Comparison of ENCODE assay signal across 17 cellular contexts in genomic region chrX:149848855-149849254, GRCh38.
"Had no signal": no experiment of that assay in that cellular context is flagged by ENCODE, and none has a peak within 500 bp of the region (broad histone marks: within the 10 kb centered on the region; RNA-seq: fewer than 3 reads in every experiment).

No MANE protein-coding gene starts in this region.

- ATAC-seq: effector memory CD8-positive, alpha-beta T cell; foreskin keratinocyte; gastroesophageal sphincter; heart left ventricle; left cardiac atrium; left lung; left ventricle myocardium superior; lower lobe of right lung; mucosa of descending colon; naive thymus-derived CD8-positive, alpha-beta T cell had no signal

- DNase-seq: colonic mucosa; cortex of kidney; effector CD8-positive, alpha-beta T cell; effector memory CD8-positive, alpha-beta T cell; endodermal cell; foreskin keratinocyte; heart left ventricle; hypothalamus; left cardiac atrium; left lung; left ventricle myocardium superior; lower lobe of right lung; mesenchymal stem cell; mucosa of descending colon; naive B cell; naive thymus-derived CD8-positive, alpha-beta T cell had no signal
